Comparison of ENCODE assay signal across 11 cellular contexts in the genomic region with DNA sequence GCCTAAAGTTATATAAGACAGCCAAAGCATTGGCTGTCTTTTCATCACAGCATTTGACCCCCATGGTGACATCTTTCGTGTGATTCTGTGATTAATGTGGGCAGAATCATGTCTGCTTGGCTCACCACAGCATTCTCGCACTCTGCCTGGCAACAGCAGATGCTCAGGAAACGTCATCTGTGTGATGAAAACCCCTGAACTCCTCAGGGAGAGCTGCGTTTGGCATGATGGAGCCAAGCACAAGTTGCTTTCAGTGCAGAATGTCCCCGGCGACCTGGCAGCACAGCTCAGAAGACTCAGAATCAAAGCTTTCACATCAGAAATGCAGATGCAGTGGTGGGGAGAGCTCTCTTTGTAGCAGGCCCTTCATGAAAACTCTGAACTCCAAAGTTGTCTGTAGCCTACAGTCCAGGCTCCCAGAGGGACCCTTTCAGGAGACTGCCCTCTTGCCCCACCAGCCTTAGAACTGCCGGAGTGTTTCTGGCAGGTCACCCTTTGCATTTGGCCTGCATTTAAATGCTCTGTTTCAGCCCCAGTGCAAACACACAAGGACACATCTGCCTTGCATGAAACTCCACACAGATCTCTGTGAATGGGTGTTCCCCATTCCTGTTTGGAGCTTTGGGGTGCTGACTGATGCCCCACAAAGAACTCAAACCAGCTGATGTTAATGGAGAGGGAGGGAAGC.
A peak's percentile ranks its signal among the peaks of the same experiment; 100 is the strongest.
DNase-seq lines count a peak whose midpoint lies in the region; ATAC-seq, FAIRE-seq and TF ChIP-seq lines count a peak whose summit lies in the region.
"Had no signal": no experiment of that assay in that cellular context is flagged by ENCODE, and none has a peak within 500 bp of the region (broad histone marks: within the 10 kb centered on the region; RNA-seq: fewer than 3 reads in every experiment).

No MANE protein-coding gene starts in this region.

- H3K27me3 ChIP-seq in tibial artery, result no peaks in the 10 kb centered on the region
- no peaks in the 10 kb centered on the region for H3K27me3 ChIP-seq in naive thymus-derived CD4-positive, alpha-beta T cell (ENCODE audit: control insufficient read depth in 2 of 2, insufficient read depth in 2 of 2, low read length in 2 of 2)

- ATAC-seq in activated CD8-positive, alpha-beta memory T cell treated with anti-CD3 and anti-CD28 coated beads, Interleukin-2, amount 10 ng/mL, durations not matched to agents 7 days and 5 days, result no peak
- ATAC-seq in HG03439 (IDR thresholded peaks at IDR 0.05; ENCODE audit: unreplicated experiment), result peak; percentile 73
- no peak for ATAC-seq in naive thymus-derived CD4-positive, alpha-beta T cell

- H3K4me3 ChIP-seq in foreskin fibroblast (ENCODE audit: low read depth in 1 of 2, low read length in 2 of 2) (no peak overlapping the region), tibial artery (no peak overlapping the region)
- H3K4me3 ChIP-seq in naive thymus-derived CD4-positive, alpha-beta T cell (ENCODE audit: low read length), result no peak overlapping the region

- no peaks in the 10 kb centered on the region for H3K36me3 ChIP-seq in tibial artery
- no peaks in the 10 kb centered on the region for H3K36me3 ChIP-seq in naive thymus-derived CD4-positive, alpha-beta T cell (ENCODE audit: control insufficient read depth in 2 of 3, insufficient read depth in 3 of 3, low read length in 3 of 3)

- CTCF ChIA-PET in activated CD8-positive, alpha-beta memory T cell treated with anti-CD3 and anti-CD28 coated beads, Interleukin-2, amount 10 ng/mL, durations not matched to agents 7 days and 5 days (lab: Charles Lee), result no interaction called here
- CTCF ChIA-PET in naive thymus-derived CD4-positive, alpha-beta T cell (lab: Charles Lee), result no interaction called here

- POLR2A ChIA-PET in naive thymus-derived CD4-positive, alpha-beta T cell (lab: Charles Lee), result no interaction called here

- peak; percentile 31 for DNase-seq in activated CD8-positive, alpha-beta memory T cell treated with anti-CD3 and anti-CD28 coated beads, Interleukin-2, amount 10 ng/mL, durations not matched to agents 7 days and 5 days
- no peak for DNase-seq in activated CD8-positive, alpha-beta memory T cell treated with anti-CD3 and anti-CD28 coated beads for 24 hours
- DNase-seq in foreskin fibroblast, result peak; percentile 41 to 75
- peak; percentile 92 to 96 for DNase-seq in tibial artery
- no peak for DNase-seq in HTR-8/SVneo (ENCODE audit: insufficient read length, low spot score)
- DNase-seq in naive thymus-derived CD4-positive, alpha-beta T cell, result no peak
- no peak for DNase-seq in NCI-H526 (lab: John Stamatoyannopoulos, UW)
- DNase-seq: activated CD4-positive, alpha-beta T cell treated with anti-CD3 and anti-CD28 coated beads, Interleukin-2, amount 10 ng/mL, durations not matched to agents 24 days and 14 days; GOT3; naive B cell had no signal

- no peak for TF ChIP-seq CTCF in foreskin fibroblast (IDR thresholded peaks at IDR 0.05; ENCODE audit: low read depth, low read length)
- no peak for TF ChIP-seq CTCF in tibial artery (IDR thresholded peaks at IDR 0.05)

- H3K4me1 ChIP-seq in tibial artery, result peaks cover 0 to 50% (median 19%) of the 10 kb centered on the region in 4 donors
- H3K4me1 ChIP-seq in naive thymus-derived CD4-positive, alpha-beta T cell (ENCODE audit: control insufficient read depth in 2 of 2, insufficient read depth in 2 of 2, low read length in 2 of 2), result no peaks in the 10 kb centered on the region

- H3K9me3 ChIP-seq in tibial artery, result no peaks in the 10 kb centered on the region
- peaks cover 0 to 3% (median 0%) of the 10 kb centered on the region in 3 experiments for H3K9me3 ChIP-seq in naive thymus-derived CD4-positive, alpha-beta T cell (ENCODE audit: control insufficient read depth in 2 of 3, low read length in 3 of 3)

- peak overlapping the region; percentile 72 to 91 for H3K27ac ChIP-seq in tibial artery
- H3K27ac ChIP-seq in naive thymus-derived CD4-positive, alpha-beta T cell (ENCODE audit: low read depth, low read length), result no peak overlapping the region

- intact Hi-C loops in tibial artery (cut with DNase I; ENCODE audit: low total_unique reads), result no loop called here
- intact Hi-C loops in naive thymus-derived CD4-positive, alpha-beta T cell (cut with micrococcal nuclease), result no loop called here

- peaks cover 3% of the 10 kb centered on the region for H3K9me3 Mint-ChIP-seq in activated CD8-positive, alpha-beta memory T cell treated with anti-CD3 and anti-CD28 coated beads, Interleukin-2, amount 10 ng/mL, durations not matched to agents 7 days and 5 days (ENCODE audit: low read depth)
- peaks cover 1 to 14% (median 6%) of the 10 kb centered on the region in 11 donors for H3K9me3 Mint-ChIP-seq in naive thymus-derived CD4-positive, alpha-beta T cell

- H3K36me3 Mint-ChIP-seq in activated CD8-positive, alpha-beta memory T cell treated with anti-CD3 and anti-CD28 coated beads, Interleukin-2, amount 10 ng/mL, durations not matched to agents 7 days and 5 days, result no peaks in the 10 kb centered on the region
- H3K36me3 Mint-ChIP-seq in naive thymus-derived CD4-positive, alpha-beta T cell, result peaks cover 0 to 3% (median 0%) of the 10 kb centered on the region in 5 donors

- no peak overlapping the region for H3K27ac Mint-ChIP-seq in activated CD8-positive, alpha-beta memory T cell treated with anti-CD3 and anti-CD28 coated beads, Interleukin-2, amount 10 ng/mL, durations not matched to agents 7 days and 5 days
- H3K27ac Mint-ChIP-seq in naive thymus-derived CD4-positive, alpha-beta T cell, result no peak overlapping the region
- H3K27ac Mint-ChIP-seq: activated CD4-positive, alpha-beta T cell treated with anti-CD3 and anti-CD28 coated beads, Interleukin-2, amount 10 ng/mL, durations not matched to agents 24 days and 14 days had no signal

- H3K4me3 Mint-ChIP-seq in activated CD8-positive, alpha-beta memory T cell treated with anti-CD3 and anti-CD28 coated beads, Interleukin-2, amount 10 ng/mL, durations not matched to agents 7 days and 5 days, result no peak overlapping the region
- H3K4me3 Mint-ChIP-seq in naive thymus-derived CD4-positive, alpha-beta T cell, result no peak overlapping the region
- H3K4me3 Mint-ChIP-seq: activated CD4-positive, alpha-beta T cell treated with anti-CD3 and anti-CD28 coated beads, Interleukin-2, amount 10 ng/mL, durations not matched to agents 24 days and 14 days; naive B cell had no signal

- H3K4me1 Mint-ChIP-seq in activated CD8-positive, alpha-beta memory T cell treated with anti-CD3 and anti-CD28 coated beads, Interleukin-2, amount 10 ng/mL, durations not matched to agents 7 days and 5 days, result no peaks in the 10 kb centered on the region
- peaks cover 0 to 4% (median 0%) of the 10 kb centered on the region in 7 donors for H3K4me1 Mint-ChIP-seq in naive thymus-derived CD4-positive, alpha-beta T cell
- H3K4me1 Mint-ChIP-seq: naive B cell had no signal

- no peak for FAIRE-seq in HTR-8/SVneo (lab: Jason Lieb, UNC)

- H3K27me3 Mint-ChIP-seq in activated CD8-positive, alpha-beta memory T cell treated with anti-CD3 and anti-CD28 coated beads, Interleukin-2, amount 10 ng/mL, durations not matched to agents 7 days and 5 days, result peaks cover 15% of the 10 kb centered on the region
- H3K27me3 Mint-ChIP-seq in naive thymus-derived CD4-positive, alpha-beta T cell, result peaks cover 4 to 19% (median 13%) of the 10 kb centered on the region in 5 donors

Comparison
In these comparisons a context has a peak if more than half of its experiments do, and no peak if none do; other contexts are left out.
1. DNase-seq: peak in activated CD8-positive, alpha-beta memory T cell treated with anti-CD3 and anti-CD28 coated beads, Interleukin-2, amount 10 ng/mL, durations not matched to agents 7 days and 5 days (single experiment), foreskin fibroblast (2 of 2) and tibial artery (2 of 2); none in activated CD8-positive, alpha-beta memory T cell treated with anti-CD3 and anti-CD28 coated beads for 24 hours (single experiment), HTR-8/SVneo (single experiment), naive thymus-derived CD4-positive, alpha-beta T cell (0 of 9) and NCI-H526 (0 of 2).